In the genomic region with DNA sequence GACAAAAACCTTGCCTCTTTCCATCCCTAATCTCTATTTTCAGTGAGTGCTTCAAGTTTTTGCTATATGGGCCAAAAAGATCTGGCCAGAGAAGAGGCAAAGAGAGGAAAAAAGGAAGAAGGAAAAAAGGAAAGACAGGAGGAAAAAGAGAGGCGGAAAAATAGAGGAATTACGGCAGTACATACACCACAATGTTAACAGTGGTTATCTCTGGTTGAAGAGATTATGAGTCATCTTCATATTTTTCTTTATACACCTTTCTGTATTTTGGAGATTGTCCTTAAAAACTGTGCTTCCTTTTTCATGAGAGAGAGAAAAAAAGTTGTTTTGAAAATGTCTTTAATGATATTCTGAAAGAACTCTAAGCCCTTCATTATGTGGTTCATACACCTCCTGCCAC, we compare ENCODE assay signal across 33 cellular contexts.
"Had no signal": no experiment of that assay in that cellular context is flagged by ENCODE, and none has a peak within 500 bp of the region (broad histone marks: within the 10 kb centered on the region; RNA-seq: fewer than 3 reads in every experiment).

No MANE protein-coding gene starts in this region.

- H3K27ac Mint-ChIP-seq: activated CD4-positive, alpha-beta memory T cell treated with anti-CD3 and anti-CD28 coated beads, Interleukin-2, amount 10 ng/mL, durations not matched to agents 7 days and 5 days; activated CD8-positive, alpha-beta memory T cell treated with anti-CD3 and anti-CD28 coated beads, Interleukin-2, amount 10 ng/mL, durations not matched to agents 7 days and 5 days; activated naive CD4-positive, alpha-beta T cell treated with anti-CD3 and anti-CD28 coated beads for 36 hours; activated naive CD4-positive, alpha-beta T cell treated with anti-CD3 and anti-CD28 coated beads, Interleukin-2, amount 50 U/mL, for 72 hours; activated T-helper 2 cell treated with anti-CD3 and anti-CD28 coated beads, Interferon-gamma antibody, Interleukin-2, Interleukin-4, amounts not matched to agents 10 μg/mL and 5 μg/mL and 100 μg/mL, durations not matched to agents 14 hours and 24 hours and 36 hours had no signal

- DNase-seq: activated CD4-positive, alpha-beta memory T cell treated with anti-CD3 and anti-CD28 coated beads, Interleukin-2, amount 10 ng/mL, durations not matched to agents 7 days and 5 days; activated CD4-positive, alpha-beta T cell treated with anti-CD3 and anti-CD28 coated beads for 1 hour; activated CD4-positive, alpha-beta T cell treated with anti-CD3 and anti-CD28 coated beads for 48 hours; activated CD4-positive, CD25-positive, alpha-beta regulatory T cell; activated CD8-positive, alpha-beta memory T cell treated with anti-CD3 and anti-CD28 coated beads for 24 hours; activated CD8-positive, alpha-beta memory T cell treated with anti-CD3 and anti-CD28 coated beads, Interleukin-2, amount 10 ng/mL, durations not matched to agents 7 days and 5 days; activated CD8-positive, alpha-beta memory T cell treated with anti-CD3 and anti-CD28 coated beads, Interleukin-2, amount 50 U/mL, for 48 hours; activated gamma-delta T cell; activated naive CD4-positive, alpha-beta T cell treated with anti-CD3 and anti-CD28 coated beads for 36 hours; activated T-cell treated with anti-CD3 and anti-CD28 coated beads, Interleukin-2, amount 50 U/mL, for 1 hour; amniotic stem cell; aorta; MG63; NCI-H1092; NCI-H146; NCI-H187; NCI-H2029 treated with DMSO at 0.1 percent for 48 hours; NCI-H2107; NCI-H2171; NCI-H510A; NCI-H748 treated with DMSO at 0.1 percent for 48 hours; NK-92 treated with Interleukin-12 subunit alpha and Interleukin-12 subunit beta, amount 100 ng/mL, for 24 hours; PC-9; Right ventricle myocardium superior; T1000; WERI-Rb-1 had no signal

- H3K27me3 Mint-ChIP-seq: activated CD4-positive, alpha-beta memory T cell treated with anti-CD3 and anti-CD28 coated beads, Interleukin-2, amount 10 ng/mL, durations not matched to agents 7 days and 5 days; activated CD8-positive, alpha-beta memory T cell treated with anti-CD3 and anti-CD28 coated beads, Interleukin-2, amount 10 ng/mL, durations not matched to agents 7 days and 5 days; central memory CD8-positive, alpha-beta T cell had no signal

- H3K4me3 ChIP-seq: cardiac muscle cell, coronary artery, MG63, PC-9 had no signal

- H3K4me2 ChIP-seq: PC-9 had no signal

- FAIRE-seq: RCC 7860 had no signal

- H3K27ac ChIP-seq: cardiac muscle cell, coronary artery, PC-9, RWPE1, WERI-Rb-1 had no signal

- H3K4me3 Mint-ChIP-seq: activated CD4-positive, alpha-beta memory T cell treated with anti-CD3 and anti-CD28 coated beads, Interleukin-2, amount 10 ng/mL, durations not matched to agents 7 days and 5 days; activated CD8-positive, alpha-beta memory T cell treated with anti-CD3 and anti-CD28 coated beads, Interleukin-2, amount 10 ng/mL, durations not matched to agents 7 days and 5 days; activated naive CD4-positive, alpha-beta T cell treated with anti-CD3 and anti-CD28 coated beads for 36 hours; central memory CD8-positive, alpha-beta T cell had no signal

- H3K36me3 ChIP-seq: cardiac muscle cell, MG63, WERI-Rb-1 had no signal

- H3K27me3 ChIP-seq: cardiac muscle cell, MG63 had no signal

- ATAC-seq: activated CD8-positive, alpha-beta memory T cell treated with anti-CD3 and anti-CD28 coated beads, Interleukin-2, amount 10 ng/mL, durations not matched to agents 7 days and 5 days; activated naive CD4-positive, alpha-beta T cell treated with anti-CD3 and anti-CD28 coated beads, Interleukin-2, amount 50 U/mL, for 72 hours had no signal

- H2AFZ ChIP-seq: PC-9 had no signal

- H3K4me1 Mint-ChIP-seq: activated CD4-positive, alpha-beta memory T cell treated with anti-CD3 and anti-CD28 coated beads, Interleukin-2, amount 10 ng/mL, durations not matched to agents 7 days and 5 days; activated CD8-positive, alpha-beta memory T cell treated with anti-CD3 and anti-CD28 coated beads, Interleukin-2, amount 10 ng/mL, durations not matched to agents 7 days and 5 days had no signal
